Comparison of ENCODE assay signal across 22 cellular contexts in the genomic region with DNA sequence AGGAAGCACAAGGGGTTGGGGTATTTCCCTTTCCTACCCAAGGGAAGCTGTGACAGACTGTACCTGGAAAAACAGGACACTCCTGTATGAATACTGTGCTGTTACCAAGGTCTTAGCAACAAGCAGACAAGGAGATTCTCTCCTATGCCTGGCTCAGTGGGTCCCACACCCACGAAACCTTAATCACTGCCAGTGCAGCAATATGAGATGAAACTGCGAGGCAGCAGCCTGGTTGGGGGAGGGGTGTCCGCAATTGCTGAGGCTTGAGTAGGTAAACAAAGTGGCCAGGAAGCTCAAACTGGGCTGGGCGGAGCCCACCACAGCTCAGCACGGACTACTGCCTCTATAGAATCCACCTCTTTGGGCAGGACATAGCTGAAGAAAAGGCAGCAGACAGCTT.
DNase-seq lines count a peak whose midpoint lies in the region; ATAC-seq and TF ChIP-seq lines count a peak whose summit lies in the region.
"Had no signal": no experiment of that assay in that cellular context is flagged by ENCODE, and none has a peak within 500 bp of the region (broad histone marks: within the 10 kb centered on the region; RNA-seq: fewer than 3 reads in every experiment).

No MANE protein-coding gene starts in this region.

- H3K27ac Mint-ChIP-seq in chondrocyte (ENCODE audit: unreplicated experiment), result no peak overlapping the region
- H3K27ac Mint-ChIP-seq in progenitor cell of endocrine pancreas, result no peak overlapping the region
- H3K27ac Mint-ChIP-seq: CD4-positive, alpha-beta T cell had no signal

- H3K27me3 Mint-ChIP-seq in chondrocyte (ENCODE audit: low read depth), result no peaks in the 10 kb centered on the region
- no peaks in the 10 kb centered on the region for H3K27me3 Mint-ChIP-seq in progenitor cell of endocrine pancreas
- H3K27me3 Mint-ChIP-seq: CD4-positive, alpha-beta T cell had no signal

- H3K9me3 Mint-ChIP-seq in chondrocyte (ENCODE audit: low read depth), result peaks cover 39% of the 10 kb centered on the region
- peaks cover 35% of the 10 kb centered on the region for H3K9me3 Mint-ChIP-seq in progenitor cell of endocrine pancreas (ENCODE audit: low read depth)

- peaks cover 26% of the 10 kb centered on the region for H3K36me3 Mint-ChIP-seq in chondrocyte (ENCODE audit: low read depth)
- peaks cover 2% of the 10 kb centered on the region for H3K36me3 Mint-ChIP-seq in progenitor cell of endocrine pancreas (ENCODE audit: insufficient read depth)

- ATAC-seq in HG03159 (IDR thresholded peaks at IDR 0.05; ENCODE audit: unreplicated experiment), result no peak

- DNase-seq in Ammon's horn (ENCODE audit: low spot score) (peak; percentile 6), NCI-H748 (lab: John Stamatoyannopoulos, UW; ENCODE audit: unreplicated experiment) (peak; percentile 73), chondrocyte (ENCODE audit: low spot score) (peak; percentile 52), left kidney (ENCODE audit: low read depth, low spot score) (peak; percentile 14), progenitor cell of endocrine pancreas (ENCODE audit: low spot score, unreplicated experiment) (no peak)
- DNase-seq in activated naive CD4-positive, alpha-beta T cell treated with anti-CD3 and anti-CD28 coated beads, Interleukin-2, amount 50 U/mL, for 16 hours, result no peak
- DNase-seq: 8988T; CD4-positive, alpha-beta T cell; COR-L47; DMS53; EL; GDM1; HCEC 1CT; NCI-H1048; NCI-H1436; NCI-H187 treated with DMSO at 0.1 percent for 48 hours; NCI-H2107; NCI-H446; NCI-H524 treated with DMSO at 0.1 percent for 48 hours; Right ventricle myocardium superior; RPMI8226 had no signal

- no peak overlapping the region for H3K4me3 Mint-ChIP-seq in chondrocyte (ENCODE audit: unreplicated experiment)
- H3K4me3 Mint-ChIP-seq in progenitor cell of endocrine pancreas (ENCODE audit: low read depth), result no peak overlapping the region
- H3K4me3 Mint-ChIP-seq: CD4-positive, alpha-beta T cell had no signal

- no peak for TF ChIP-seq CTCF in chondrocyte (IDR thresholded peaks at IDR 0.05)
- TF ChIP-seq CTCF in progenitor cell of endocrine pancreas (IDR thresholded peaks at IDR 0.05; ENCODE audit: unreplicated experiment), result no peak

- H3K4me1 Mint-ChIP-seq in chondrocyte (ENCODE audit: low read depth) (peaks cover 9% of the 10 kb centered on the region), progenitor cell of endocrine pancreas (ENCODE audit: low read depth) (no peaks in the 10 kb centered on the region)

Comparison
In these comparisons a context has a peak if more than half of its experiments do, and no peak if none do; other contexts are left out.
1. DNase-seq: peak in Ammon's horn (single experiment), NCI-H748 (single experiment), chondrocyte (single experiment) and left kidney (single experiment); none in progenitor cell of endocrine pancreas (single experiment) and activated naive CD4-positive, alpha-beta T cell treated with anti-CD3 and anti-CD28 coated beads, Interleukin-2, amount 50 U/mL, for 16 hours (single experiment).